In the genomic region with DNA sequence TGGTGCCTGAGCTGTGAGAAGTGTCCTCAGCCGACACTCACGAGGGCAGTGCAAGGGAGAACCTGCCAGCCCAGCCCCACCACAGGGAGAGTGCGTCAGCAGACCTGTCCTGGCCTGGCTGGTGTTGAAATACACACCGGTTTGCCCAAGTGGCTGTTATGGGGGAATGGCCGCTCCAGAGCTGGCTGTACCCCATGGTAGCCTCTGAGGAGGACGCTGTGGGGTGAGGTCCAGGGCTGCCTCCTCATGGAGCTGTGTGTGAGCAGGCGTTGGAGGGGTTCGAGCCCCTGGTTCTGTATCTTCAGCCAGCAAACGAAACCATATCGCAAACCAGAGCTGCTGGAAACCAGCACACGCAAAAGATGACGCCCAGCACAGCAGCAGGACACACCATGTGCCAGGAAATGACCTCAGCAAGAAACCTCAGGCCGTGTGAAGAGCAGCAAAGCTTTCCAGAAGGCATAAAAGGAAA, we compare ENCODE assay signal across 8 cellular contexts. TPM values are rescaled to one million over a fixed set of nuclear protein-coding genes. Genes with fewer than 3 reads are reported as not detected.
DNase-seq lines count a peak whose midpoint lies in the region; ATAC-seq and TF ChIP-seq lines count a peak whose summit lies in the region.

No MANE protein-coding gene starts in this region.

- no peak overlapping the region for H3K4me3 ChIP-seq in fibroblast of the aortic adventitia (ENCODE audit: low read depth, low read length)

- DNase-seq in Daoy (ENCODE audit: low read depth) (peak; percentile 76), fibroblast of the aortic adventitia (ENCODE audit: low read depth) (peak; percentile 96), pulmonary artery endothelial cell (ENCODE audit: low read depth, low spot score) (peak; percentile 60), GOT3 (lab: John Stamatoyannopoulos, UW) (no peak), type B pancreatic cell (ENCODE audit: extremely low spot score, unreplicated experiment) (no peak)
- peak; percentile 33 for DNase-seq in activated CD8-positive, alpha-beta T cell treated with anti-CD3 and anti-CD28 coated beads for 36 hours

- CTCF ChIA-PET in activated CD8-positive, alpha-beta T cell treated with anti-CD3 and anti-CD28 coated beads for 36 hours (lab: Charles Lee), result interaction anchor here (0.8 to 3.8 kb wide), 5 partner anchors 8 to 63 kb away, joined by 3 to 19 read pairs (median 5); no protein-coding TSS in a partner anchor

- no peak for TF ChIP-seq CTCF in activated CD8-positive, alpha-beta T cell treated with anti-CD3 and anti-CD28 coated beads for 36 hours (IDR thresholded peaks at IDR 0.05)
- TF ChIP-seq CTCF in fibroblast of the aortic adventitia (IDR thresholded peaks at IDR 0.05; ENCODE audit: insufficient read depth, low read length) (no peak), type B pancreatic cell (conservative IDR thresholded peaks at IDR 0.05) (no peak)

- no peaks in the 10 kb centered on the region for H3K27me3 Mint-ChIP-seq in activated CD8-positive, alpha-beta T cell treated with anti-CD3 and anti-CD28 coated beads for 36 hours
- H3K27me3 Mint-ChIP-seq in type B pancreatic cell, result no peaks in the 10 kb centered on the region

- POLR2A ChIA-PET in activated CD8-positive, alpha-beta T cell treated with anti-CD3 and anti-CD28 coated beads for 36 hours (lab: Charles Lee), result interaction anchor here (0.7 to 1.2 kb wide), 2 partner anchors 25 to 162 kb away, joined by 3 read pairs; no protein-coding TSS in a partner anchor

- H3K4me1 Mint-ChIP-seq in activated CD8-positive, alpha-beta T cell treated with anti-CD3 and anti-CD28 coated beads for 36 hours (ENCODE audit: low read depth), result peaks cover 9% of the 10 kb centered on the region
- no peaks in the 10 kb centered on the region for H3K4me1 Mint-ChIP-seq in type B pancreatic cell (ENCODE audit: unreplicated experiment)

- H3K27ac Mint-ChIP-seq in activated CD8-positive, alpha-beta T cell treated with anti-CD3 and anti-CD28 coated beads for 36 hours, result peak overlapping the region; percentile 59
- no peak overlapping the region for H3K27ac Mint-ChIP-seq in type B pancreatic cell

- H3K36me3 Mint-ChIP-seq in activated CD8-positive, alpha-beta T cell treated with anti-CD3 and anti-CD28 coated beads for 36 hours (ENCODE audit: low read depth), result no peaks in the 10 kb centered on the region
- no peaks in the 10 kb centered on the region for H3K36me3 Mint-ChIP-seq in type B pancreatic cell

- no peak for ATAC-seq in activated CD8-positive, alpha-beta T cell treated with anti-CD3 and anti-CD28 coated beads for 36 hours
- no peak for ATAC-seq in GM19328 (IDR thresholded peaks at IDR 0.05; ENCODE audit: unreplicated experiment)
- ATAC-seq in GM21447 (IDR thresholded peaks at IDR 0.05; ENCODE audit: unreplicated experiment), result no peak

- intact Hi-C loops in activated CD8-positive, alpha-beta T cell treated with anti-CD3 and anti-CD28 coated beads for 36 hours (cut with micrococcal nuclease), result no loop called here

- H3K9me3 Mint-ChIP-seq in activated CD8-positive, alpha-beta T cell treated with anti-CD3 and anti-CD28 coated beads for 36 hours, result no peaks in the 10 kb centered on the region
- H3K9me3 Mint-ChIP-seq in type B pancreatic cell, result no peaks in the 10 kb centered on the region

- H3K4me3 Mint-ChIP-seq in activated CD8-positive, alpha-beta T cell treated with anti-CD3 and anti-CD28 coated beads for 36 hours, result no peak overlapping the region
- H3K4me3 Mint-ChIP-seq in type B pancreatic cell, result no peak overlapping the region

RNA-seq across cellular contexts. Expression of a gene that starts 9.3 kb away (rescaled TPM):
- 25.0 and 28.0 TPM in 2 replicates for total RNA-seq in Daoy (2014; rRNA removed; shearing (Covaris generic))
- 10 to 100 TPM; 15.0 to 16.9 TPM for total RNA-seq in activated CD8-positive, alpha-beta T cell treated with anti-CD3 and anti-CD28 coated beads for 36 hours
- total RNA-seq in fibroblast of the aortic adventitia (ENCODE audit: low replicate concordance) (16.2 and 37.5 TPM in 2 replicates), pulmonary artery endothelial cell (13.2 and 19.1 TPM in 2 replicates), type B pancreatic cell (ENCODE audit: low replicate concordance) (31.4 and 46.6 TPM in 2 replicates)

Comparison
In these comparisons a context has a peak if more than half of its experiments do, and no peak if none do; other contexts are left out.
1. DNase-seq: peak in Daoy (single experiment), activated CD8-positive, alpha-beta T cell treated with anti-CD3 and anti-CD28 coated beads for 36 hours (single experiment), fibroblast of the aortic adventitia (single experiment) and pulmonary artery endothelial cell (single experiment); none in GOT3 (single experiment) and type B pancreatic cell (single experiment).